10 cellular contexts compared by ENCODE assay signal in the genomic region with DNA sequence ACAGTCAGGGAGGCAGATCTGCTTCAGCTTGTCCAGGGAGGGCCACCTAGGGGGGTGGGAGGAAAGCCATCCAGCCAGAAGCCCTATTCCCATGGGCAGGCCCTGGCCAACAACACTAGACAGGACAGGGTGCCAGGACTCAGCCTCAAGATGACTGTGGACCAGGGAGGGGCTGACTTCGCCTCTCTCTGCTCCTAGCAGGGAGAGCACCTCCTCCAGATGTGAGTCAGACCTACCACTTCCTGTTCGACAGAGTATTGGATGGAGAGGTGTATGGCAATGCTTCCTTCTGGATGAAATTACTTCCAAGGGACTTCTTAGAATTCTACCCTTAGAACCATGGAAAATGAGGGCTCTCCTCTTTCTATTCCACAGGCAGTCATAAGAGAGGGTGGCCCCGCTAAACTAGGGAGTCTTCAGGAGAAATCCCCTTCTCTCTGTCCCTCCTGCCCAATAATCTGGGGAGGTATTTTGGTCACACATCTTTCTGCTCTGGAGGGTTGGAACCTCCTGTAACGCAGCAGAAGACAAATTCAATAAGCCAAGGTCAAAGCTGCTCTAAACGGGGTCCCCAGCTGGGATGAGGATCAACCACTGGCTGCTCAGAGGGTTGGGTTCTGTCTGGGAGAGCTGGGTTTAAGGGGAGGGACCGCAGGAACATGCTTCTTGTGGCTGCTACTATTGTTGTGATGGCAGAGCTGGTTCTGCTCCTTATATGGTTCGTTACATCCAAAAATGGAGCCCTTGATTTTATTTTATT. TPM values are rescaled to one million over a fixed set of nuclear protein-coding genes. Genes with fewer than 3 reads are reported as not detected.
DNase-seq lines count a peak whose midpoint lies in the region; ATAC-seq, FAIRE-seq and TF ChIP-seq lines count a peak whose summit lies in the region.
"Had no signal": no experiment of that assay in that cellular context is flagged by ENCODE, and none has a peak within 500 bp of the region (broad histone marks: within the 10 kb centered on the region; RNA-seq: fewer than 3 reads in every experiment).

No MANE protein-coding gene starts in this region.

- no peak overlapping the region for H3K4ac ChIP-seq in IMR-90 (ENCODE audit: low read depth, low read length)

- peak overlapping the region in 1 of 2 experiments; percentile 2; a peak in 2 of 4 replicates for H4K8ac ChIP-seq in IMR-90 (ENCODE audit: low read depth in 2 of 2, low read length in 2 of 2)

- 80% methylated on average over 1 of the region's 7 CpGs; no CpG with 5 or more reads in 1 of the 2 experiments for WGBS in IMR-90 (ENCODE audit: extremely low coverage in 2 of 2, insufficient read length in 1 of 2), 2 experiments
- 51% methylated on average over 4 of the region's 7 CpGs for WGBS in K562 (ENCODE audit: insufficient coverage, low coverage, missing lambda C conversion rate)

- TF ChIP-seq POLR2A in IMR-90 (IDR thresholded peaks at IDR 0.05; ENCODE audit: low read depth, low read length) = no peak
- no peak for TF ChIP-seq POLR2A in K562 (conservative IDR thresholded peaks at IDR 0.05)

- H3K4me2 ChIP-seq in IMR-90 (ENCODE audit: low read depth, low read length) (no peak overlapping the region), K562 (ENCODE audit: insufficient read depth, low read length) (no peak overlapping the region)

- dilution Hi-C loops in IMR-90 (cut with HindIII; ENCODE audit: low sequenced_read_pairs, unreplicated experiment) = no loop called here

- in situ Hi-C loops in IMR-90 (cut with MboI; ENCODE audit: low sequenced_read_pairs) (loop anchor here (10.0 to 25.0 kb wide), 3 partner anchors 155 to 668 kb away; a partner anchor contains a TSS), K562 (cut with MboI) (no loop called here), HAP-1 (cut with MboI; ENCODE audit: low sequenced_read_pairs) (loop anchor here (25.0 kb wide), 1 partner anchor 668 kb away; a partner anchor contains a TSS)

- TF ChIP-seq RAD21 in IMR-90 (IDR thresholded peaks at IDR 0.05; ENCODE audit: low read length) (no peak), K562 (CRISPR knock-in tag; conservative IDR thresholded peaks at IDR 0.05 in 1 of 2, IDR thresholded peaks at IDR 0.05 in 1 of 2) (no peak)

- CTCF ChIA-PET in IMR-90 (lab: Yijun Ruan, JAX) = no interaction called here
- CTCF ChIA-PET in K562 (lab: Yijun Ruan, JAX; ENCODE audit: low intra/inter-chr PET ratio) = no interaction called here

- peak; percentile 69 to 98 for ATAC-seq in activated naive CD4-positive, alpha-beta T cell treated with anti-CD3 and anti-CD28 coated beads, Interleukin-2, amount 50 U/mL, for 72 hours
- ATAC-seq in IMR-90 (ENCODE audit: low read depth) (peak; percentile 48), K562 (peak; percentile 94), lower lobe of right lung (no peak), GM21576 (IDR thresholded peaks at IDR 0.05; ENCODE audit: unreplicated experiment) (no peak)
- ATAC-seq in stimulated activated naive CD8-positive, alpha-beta T cell treated with anti-CD3 and anti-CD28 coated beads, Interleukin-15, Interleukin-2, amounts not matched to agents 100 U/mL and 50 U/mL, for 24 hours = peak; percentile 96
- ATAC-seq: naive thymus-derived CD4-positive, alpha-beta T cell had no signal

- no peak overlapping the region for H3K14ac ChIP-seq in IMR-90 (replicated peaks; ENCODE audit: low read depth, low read length)

- H3K36me3 ChIP-seq in IMR-90 (ENCODE audit: control insufficient read depth, insufficient read depth, low read length) = no peaks in the 10 kb centered on the region
- H3K36me3 ChIP-seq in K562 (ENCODE audit: control insufficient read depth, insufficient read depth, low read length) = no peaks in the 10 kb centered on the region
- H3K36me3 ChIP-seq in lower lobe of right lung = no peaks in the 10 kb centered on the region
- H3K36me3 ChIP-seq in HAP-1 (replicated peaks) = no peaks in the 10 kb centered on the region

- H4K91ac ChIP-seq in IMR-90 (ENCODE audit: insufficient read depth, low read depth, low read length) = no peak overlapping the region

- peaks cover 0 to 5% of the 10 kb centered on the region in 2 donors for H3K9me3 Mint-ChIP-seq in activated naive CD4-positive, alpha-beta T cell treated with anti-CD3 and anti-CD28 coated beads, Interleukin-2, amount 50 U/mL, for 72 hours

- no peaks in the 10 kb centered on the region for H3K27me3 ChIP-seq in IMR-90 (ENCODE audit: control insufficient read depth, insufficient read depth, low read length)
- H3K27me3 ChIP-seq in K562 (ENCODE audit: control insufficient read depth in 2 of 2, insufficient read depth in 2 of 2, low read length in 2 of 2) = no peaks in the 10 kb centered on the region
- no peaks in the 10 kb centered on the region for H3K27me3 ChIP-seq in lower lobe of right lung (ENCODE audit: low read depth)
- no peaks in the 10 kb centered on the region for H3K27me3 ChIP-seq in HAP-1 (ENCODE audit: low read depth)

- H2BK120ac ChIP-seq in IMR-90 (ENCODE audit: low read depth, low read length) = no peak overlapping the region

- H3K79me1 ChIP-seq in IMR-90 (ENCODE audit: low read depth in 1 of 2, low read length in 2 of 2) = no peaks in the 10 kb centered on the region

- FAIRE-seq in K562 (lab: Jason Lieb, UNC) = peak; percentile 77

- H3K56ac ChIP-seq in IMR-90 (ENCODE audit: extremely low read depth, insufficient read depth, low read length) = no peak overlapping the region

- H3K9ac ChIP-seq in IMR-90 (ENCODE audit: low read depth, low read length) (no peak overlapping the region), K562 (ENCODE audit: insufficient read depth in 1 of 2, low read depth in 2 of 2, low read length in 2 of 2) (peak overlapping the region in 1 of 2 experiments; percentile 36; a peak in 1 of 4 replicates)

- H2AK9ac ChIP-seq in IMR-90 (replicated peaks; ENCODE audit: low read depth, low read length, poor library complexity) = peak overlapping the region; percentile 48

- TF ChIP-seq CTCF in IMR-90 (conservative IDR thresholded peaks at IDR 0.05; ENCODE audit: low read depth, low read length) = no peak
- TF ChIP-seq CTCF in K562 (IDR thresholded peaks at IDR 0.05 in 2 of 3, conservative IDR thresholded peaks at IDR 0.05 in 1 of 3; ENCODE audit: insufficient read depth in 2 of 3, low read depth in 1 of 3, low read length in 3 of 3) = no peak
- TF ChIP-seq CTCF in lower lobe of right lung (IDR thresholded peaks at IDR 0.05) = no peak

- H3K9me1 ChIP-seq in IMR-90 (ENCODE audit: insufficient read depth, low read length) = no peaks in the 10 kb centered on the region
- H3K9me1 ChIP-seq in K562 (ENCODE audit: control insufficient read depth, insufficient read depth, low read length) = no peaks in the 10 kb centered on the region

- H2AFZ ChIP-seq in IMR-90 (replicated peaks; ENCODE audit: low read length, poor library complexity) (peak overlapping the region; percentile 37), K562 (ENCODE audit: low read depth, low read length) (peak overlapping the region; percentile 83)

- no peak overlapping the region for H4K5ac ChIP-seq in IMR-90 (ENCODE audit: low read depth, low read length)

- H3K4me3 ChIP-seq in IMR-90 (ENCODE audit: insufficient read depth, low read depth, low read length) = no peak overlapping the region
- no peak overlapping the region for H3K4me3 ChIP-seq in K562
- H3K4me3 ChIP-seq in lower lobe of right lung = no peak overlapping the region
- H3K4me3 ChIP-seq in HAP-1 = no peak overlapping the region

- BruUV-seq in IMR-90 (replicated peaks; lab: Mats Ljungman, UMichigan) (no TSS peak), K562 (replicated peaks; lab: Mats Ljungman, UMichigan) (no TSS peak)

- no peak for TF ChIP-seq EP300 in K562 (IDR thresholded peaks at IDR 0.05; ENCODE audit: low read length)

- H3K9me3 ChIP-seq in IMR-90 (ENCODE audit: control insufficient read depth, insufficient read depth, low read length) (no peaks in the 10 kb centered on the region), K562 (replicated peaks; ENCODE audit: control insufficient read depth, insufficient read depth, low read depth, low read length) (no peaks in the 10 kb centered on the region), lower lobe of right lung (no peaks in the 10 kb centered on the region), HAP-1 (no peaks in the 10 kb centered on the region)

- no peak for DNase-seq in activated naive CD4-positive, alpha-beta T cell treated with anti-CD3 and anti-CD28 coated beads, Interleukin-2, amount 50 U/mL, for 72 hours (ENCODE audit: low spot score in 2 of 2)
- no peak for DNase-seq in activated naive CD4-positive, alpha-beta T cell treated with Interleukin-2 at 50 U/mL for 16 hours
- DNase-seq in IMR-90 (peak; percentile 53), K562 (ENCODE audit: extremely low read depth in 1 of 4, low spot score in 3 of 4) (peak; percentile 27 to 69 (median 49)), lower lobe of right lung (no peak), HAP-1 (ENCODE audit: low spot score in 2 of 2) (no peak)
- DNase-seq in stimulated activated naive CD8-positive, alpha-beta T cell treated with anti-CD3 and anti-CD28 coated beads, Interleukin-15, Interleukin-2, amounts not matched to agents 100 U/mL and 50 U/mL, for 24 hours = peak; percentile 33
- DNase-seq: MM.1S; naive thymus-derived CD4-positive, alpha-beta T cell had no signal

- H2AK5ac ChIP-seq in IMR-90 (ENCODE audit: low read depth, low read length) = no peak overlapping the region

- no peak overlapping the region for H2BK20ac ChIP-seq in IMR-90 (ENCODE audit: low read depth, low read length)

- H3K23ac ChIP-seq in IMR-90 (ENCODE audit: low read depth, low read length) = no peak overlapping the region

- H3K4me1 ChIP-seq in IMR-90 (ENCODE audit: control insufficient read depth, insufficient read depth, low read length) = no peaks in the 10 kb centered on the region
- peaks cover 8 to 12% of the 10 kb centered on the region in 2 experiments; a peak in 3 of 5 replicates for H3K4me1 ChIP-seq in K562 (replicated peaks in 1 of 2; ENCODE audit: control insufficient read depth in 2 of 2, insufficient read depth in 2 of 2, low read length in 2 of 2)
- no peaks in the 10 kb centered on the region for H3K4me1 ChIP-seq in lower lobe of right lung
- H3K4me1 ChIP-seq in HAP-1 = no peaks in the 10 kb centered on the region

- H2BK5ac ChIP-seq in IMR-90 (ENCODE audit: low read depth, low read length, poor library complexity, severe bottlenecking) = no peak overlapping the region

- POLR2A ChIA-PET in IMR-90 (lab: Charles Lee; ENCODE audit: unreplicated experiment) = no interaction called here
- POLR2A ChIA-PET in K562 (lab: Yijun Ruan, JAX) = no interaction called here

- H3K79me2 ChIP-seq in K562 (ENCODE audit: control insufficient read depth, insufficient read depth, low read length) = no peaks in the 10 kb centered on the region

- H3K27ac Mint-ChIP-seq in activated naive CD4-positive, alpha-beta T cell treated with anti-CD3 and anti-CD28 coated beads, Interleukin-2, amount 50 U/mL, for 72 hours = peak overlapping the region in 1 of 2 donors; percentile 63
- H3K27ac Mint-ChIP-seq: naive thymus-derived CD4-positive, alpha-beta T cell had no signal

- no peaks in the 10 kb centered on the region for H3K36me3 Mint-ChIP-seq in activated naive CD4-positive, alpha-beta T cell treated with anti-CD3 and anti-CD28 coated beads, Interleukin-2, amount 50 U/mL, for 72 hours

- H2BK15ac ChIP-seq in IMR-90 (ENCODE audit: low read depth, low read length) = no peak overlapping the region

- H3K27ac ChIP-seq in IMR-90 (ENCODE audit: insufficient read depth, low read length) (no peak overlapping the region), K562 (ENCODE audit: extremely low read depth, low read depth, low read length) (no peak overlapping the region; the same call in 2 of the 3 replicates), lower lobe of right lung (no peak overlapping the region)

- no peak overlapping the region for H3K18ac ChIP-seq in IMR-90 (ENCODE audit: low read depth, low read length)

- intact Hi-C loops in IMR-90 (cut with micrococcal nuclease) (no loop called here), K562 (cut with micrococcal nuclease) (no loop called here), lower lobe of right lung (cut with DNase I) (no loop called here)

- H4K20me1 ChIP-seq in IMR-90 (ENCODE audit: insufficient read depth, low read length) (no peaks in the 10 kb centered on the region), K562 (replicated peaks; ENCODE audit: control insufficient read depth, insufficient read depth, low read length) (no peaks in the 10 kb centered on the region)

RNA-seq across cellular contexts. Expression of a gene that starts 23.2 kb away (rescaled TPM):
- 10 to 100 TPM; 18.2 to 32.0 TPM for total RNA-seq in activated naive CD4-positive, alpha-beta T cell treated with anti-CD3 and anti-CD28 coated beads, Interleukin-2, amount 50 U/mL, for 72 hours
- total RNA-seq in IMR-90 (2012; rRNA removed) = 13.8 and 14.7 TPM in 2 replicates
- 11.4 and 12.3 TPM in 2 replicates for polyA plus RNA-seq in IMR-90 (2012; rRNA removed)
- polyA plus RNA-seq in IMR-90 (2012; cell fraction: cytosol; rRNA removed) = 5.9 and 6.8 TPM in 2 replicates
- polyA plus RNA-seq in IMR-90 (2012; cell fraction: nucleus; rRNA removed; ENCODE audit: low replicate concordance) = 5.6 and 7.6 TPM in 2 replicates
- 60.6 and 89.3 TPM in 2 replicates for total RNA-seq in K562 (2011; cell fraction: chromatin; rRNA removed; ENCODE audit: low replicate concordance)
- 32.9 and 33.2 TPM in 2 replicates for total RNA-seq in K562 (2011; cell fraction: nucleolus; rRNA removed)
- total RNA-seq in K562 (2011; cell fraction: nucleoplasm; rRNA removed) = 50.7 and 56.7 TPM in 2 replicates
- 47.4 and 53.9 TPM in 2 replicates for total RNA-seq in K562 (2014; rRNA removed)
- 35.7 and 37.7 TPM in 2 replicates for total RNA-seq in K562 (2014; rRNA removed; fragmentation: Illumina TruSeq; extraction: Trizol)
- total RNA-seq in K562 (2015; rRNA removed; fragmentation: Illumina TruSeq; extraction: Trizol) = 38.2 and 38.6 TPM in 2 replicates
- 46.4 and 47.5 TPM in 2 replicates for total RNA-seq in K562 (2021)
- 24.0 and 40.9 TPM in 2 replicates for polyA plus RNA-seq in K562 (2011; rRNA removed)
- 32.2 and 52.1 TPM in 2 replicates for polyA plus RNA-seq in K562 (2011; cell fraction: cytosol; rRNA removed)
- 45.1 and 54.2 TPM in 2 replicates for polyA plus RNA-seq in K562 (2011; cell fraction: nucleus; rRNA removed)
- polyA plus RNA-seq in K562 (2012) = 32.1 and 45.8 TPM in 2 replicates
- polyA plus RNA-seq in K562 (2014; fragmentation: Illumina TruSeq; extraction: Trizol) = 61.6 and 67.7 TPM in 2 replicates
- polyA plus RNA-seq in K562 (2014; fragmentation: Nextera tagmentation; extraction: Ambion mirVana) = 10 to 100 TPM; 36.9 to 46.1 TPM
- polyA plus RNA-seq in K562 (2014; rRNA removed) = 34.3 and 37.4 TPM in 2 replicates
- polyA minus RNA-seq in K562 (2011; rRNA and poly(A)+ RNA removed) = 37.0 and 57.9 TPM in 2 replicates
- polyA minus RNA-seq in K562 (2011; cell fraction: cytosol; rRNA and poly(A)+ RNA removed) = 28.0 and 32.1 TPM in 2 replicates
- polyA minus RNA-seq in K562 (2011; cell fraction: nucleus; rRNA and poly(A)+ RNA removed) = 52.6 and 116 TPM in 2 replicates
- total RNA-seq in lower lobe of right lung = 22.9 TPM

RNA-seq across cellular contexts. Expression of a gene that starts 28.5 kb away (rescaled TPM):
- 10 to 100 TPM; 37.5 to 44.9 TPM for total RNA-seq in activated naive CD4-positive, alpha-beta T cell treated with anti-CD3 and anti-CD28 coated beads, Interleukin-2, amount 50 U/mL, for 72 hours
- total RNA-seq in IMR-90 (2012; rRNA removed) (24.7 and 33.3 TPM in 2 replicates), K562 (2014; rRNA removed) (78.6 and 148 TPM in 2 replicates), K562 (2014; rRNA removed; fragmentation: Illumina TruSeq; extraction: Trizol) (44.7 and 55.0 TPM in 2 replicates), K562 (2015; rRNA removed; fragmentation: Illumina TruSeq; extraction: Trizol) (34.2 and 40.5 TPM in 2 replicates), K562 (2021) (35.6 and 36.9 TPM in 2 replicates), lower lobe of right lung (40.4 TPM)
- polyA plus RNA-seq in IMR-90 (2012; rRNA removed) (20.2 and 26.2 TPM in 2 replicates), K562 (2011; rRNA removed) (33.6 and 47.4 TPM in 2 replicates), K562 (2014; fragmentation: Illumina TruSeq; extraction: Trizol) (43.2 and 49.7 TPM in 2 replicates), K562 (2014; fragmentation: Nextera tagmentation; extraction: Ambion mirVana) (10 to 100 TPM; 12.2 to 16.0 TPM), K562 (2014; rRNA removed) (39.7 and 41.8 TPM in 2 replicates)
- polyA plus RNA-seq in IMR-90 (2012; cell fraction: cytosol; rRNA removed) = 4.7 and 9.4 TPM in 2 replicates
- 3.7 and 17.3 TPM in 2 replicates for polyA plus RNA-seq in IMR-90 (2012; cell fraction: nucleus; rRNA removed; ENCODE audit: low replicate concordance)
- 12.2 and 41.1 TPM in 2 replicates for total RNA-seq in K562 (2011; cell fraction: chromatin; rRNA removed; ENCODE audit: low replicate concordance)
- total RNA-seq in K562 (2011; cell fraction: nucleolus; rRNA removed) = 15.2 and 20.9 TPM in 2 replicates
- 14.7 and 28.6 TPM in 2 replicates for total RNA-seq in K562 (2011; cell fraction: nucleoplasm; rRNA removed)
- polyA plus RNA-seq in K562 (2011; cell fraction: cytosol; rRNA removed) = 12.4 and 15.0 TPM in 2 replicates
- polyA plus RNA-seq in K562 (2011; cell fraction: nucleus; rRNA removed) = 24.0 and 31.9 TPM in 2 replicates
- polyA plus RNA-seq in K562 (2012) = 29.8 and 35.5 TPM in 2 replicates
- 20.3 and 22.8 TPM in 2 replicates for polyA minus RNA-seq in K562 (2011; rRNA and poly(A)+ RNA removed)
- 18.7 and 28.2 TPM in 2 replicates for polyA minus RNA-seq in K562 (2011; cell fraction: cytosol; rRNA and poly(A)+ RNA removed)
- polyA minus RNA-seq in K562 (2011; cell fraction: nucleus; rRNA and poly(A)+ RNA removed) = 30.8 and 33.7 TPM in 2 replicates

Comparison
In these comparisons a context has a peak if more than half of its experiments do, and no peak if none do; other contexts are left out.
1. ATAC-seq: peak in activated naive CD4-positive, alpha-beta T cell treated with anti-CD3 and anti-CD28 coated beads, Interleukin-2, amount 50 U/mL, for 72 hours (2 of 2), IMR-90 (single experiment), K562 (single experiment) and stimulated activated naive CD8-positive, alpha-beta T cell treated with anti-CD3 and anti-CD28 coated beads, Interleukin-15, Interleukin-2, amounts not matched to agents 100 U/mL and 50 U/mL, for 24 hours (single experiment); none in lower lobe of right lung (0 of 2) and GM21576 (single experiment).
2. DNase-seq: peak in IMR-90 (single experiment), K562 (4 of 4) and stimulated activated naive CD8-positive, alpha-beta T cell treated with anti-CD3 and anti-CD28 coated beads, Interleukin-15, Interleukin-2, amounts not matched to agents 100 U/mL and 50 U/mL, for 24 hours (single experiment); none in activated naive CD4-positive, alpha-beta T cell treated with anti-CD3 and anti-CD28 coated beads, Interleukin-2, amount 50 U/mL, for 72 hours (0 of 2), activated naive CD4-positive, alpha-beta T cell treated with Interleukin-2 at 50 U/mL for 16 hours (single experiment), lower lobe of right lung (single experiment) and HAP-1 (0 of 2).